Comparison of ENCODE assay signal across 9 cellular contexts in genomic region chr13:109700176-109700575, GRCh38.
A peak's percentile ranks its signal among the peaks of the same experiment; 100 is the strongest.
DNase-seq lines count a peak whose midpoint lies in the region; ATAC-seq and TF ChIP-seq lines count a peak whose summit lies in the region.
"Had no signal": no experiment of that assay in that cellular context is flagged by ENCODE, and none has a peak within 500 bp of the region (broad histone marks: within the 10 kb centered on the region; RNA-seq: fewer than 3 reads in every experiment).

No MANE protein-coding gene starts in this region.

- no peak overlapping the region for H3K9ac ChIP-seq in SK-N-MC (ENCODE audit: insufficient read length)

- H3K36me3 ChIP-seq in SK-N-MC (ENCODE audit: insufficient read depth, low read length) (no peaks in the 10 kb centered on the region), gastroesophageal sphincter (no peaks in the 10 kb centered on the region), gastrocnemius medialis (no peaks in the 10 kb centered on the region)

- no peak for TF ChIP-seq POLR2A in gastroesophageal sphincter (IDR thresholded peaks at IDR 0.05)
- no peak for TF ChIP-seq POLR2A in gastrocnemius medialis (IDR thresholded peaks at IDR 0.05)

- in situ Hi-C loops in gastrocnemius medialis (cut with MboI; ENCODE audit: low sequenced_read_pairs in 4 of 4), result no loop called here

- peak overlapping the region; percentile 30 for H3K4me3 ChIP-seq in SK-N-MC
- H3K4me3 ChIP-seq in gastroesophageal sphincter, result no peak overlapping the region
- no peak overlapping the region for H3K4me3 ChIP-seq in gastrocnemius medialis

- DNase-seq in AML-193 (lab: John Stamatoyannopoulos, UW) (peak; percentile 98 to 99), NCI-H1092 (lab: John Stamatoyannopoulos, UW) (peak; percentile 79), SK-N-MC (ENCODE audit: low read depth, low spot score) (peak; percentile 86), gastrocnemius medialis (peak; percentile 39 to 58), NCI-H446 (lab: John Stamatoyannopoulos, UW) (no peak), inferior parietal cortex (ENCODE audit: extremely low spot score) (no peak)
- DNase-seq: naive thymus-derived CD8-positive, alpha-beta T cell had no signal

- intact Hi-C loops in gastrocnemius medialis (cut with DNase I; ENCODE audit: low total_unique reads), result no loop called here

- TF ChIP-seq CTCF in gastroesophageal sphincter (IDR thresholded peaks at IDR 0.05) (no peak), gastrocnemius medialis (IDR thresholded peaks at IDR 0.05 in 4 of 5, conservative IDR thresholded peaks at IDR 0.05 in 1 of 5) (no peak)

- 17% methylated on average over 1 to 3 of the region's 3 CpGs for WGBS in gastroesophageal sphincter (ENCODE audit: low coverage in 1 of 2), 2 donors

- no peaks in the 10 kb centered on the region for H3K9me3 ChIP-seq in SK-N-MC (ENCODE audit: low read depth, low read length)
- no peaks in the 10 kb centered on the region for H3K9me3 ChIP-seq in gastroesophageal sphincter
- H3K9me3 ChIP-seq in gastrocnemius medialis, result no peaks in the 10 kb centered on the region

- H3K4me1 ChIP-seq in gastroesophageal sphincter, result peaks cover 0 to 12% (median 0%) of the 10 kb centered on the region in 3 donors
- H3K4me1 ChIP-seq in gastrocnemius medialis, result peaks cover 0 to 6% of the 10 kb centered on the region in 2 donors

- H3K27me3 ChIP-seq in gastroesophageal sphincter (no peaks in the 10 kb centered on the region), gastrocnemius medialis (no peaks in the 10 kb centered on the region)

- H3K27ac ChIP-seq in SK-N-MC (no peak overlapping the region), gastroesophageal sphincter (no peak overlapping the region), gastrocnemius medialis (no peak overlapping the region)

- ATAC-seq in gastroesophageal sphincter, result peak; percentile 71
- ATAC-seq in gastrocnemius medialis, result no peak
- no peak for ATAC-seq in HG03039 (IDR thresholded peaks at IDR 0.05; ENCODE audit: unreplicated experiment)

- no peak for TF ChIP-seq EP300 in gastroesophageal sphincter (IDR thresholded peaks at IDR 0.05)

Comparison
In these comparisons a context has a peak if more than half of its experiments do, and no peak if none do; other contexts are left out.
1. DNase-seq: peak in AML-193 (2 of 2), NCI-H1092 (single experiment), SK-N-MC (single experiment) and gastrocnemius medialis (2 of 2); none in NCI-H446 (0 of 2) and inferior parietal cortex (single experiment).